ENCODE assay signal across 20 cellular contexts in genomic region chr18:74197705-74198341, GRCh38. TPM values are rescaled to one million over a fixed set of nuclear protein-coding genes. Genes with fewer than 3 reads are reported as not detected.
A peak's percentile ranks its signal among the peaks of the same experiment; 100 is the strongest.
DNase-seq lines count a peak whose midpoint lies in the region; ATAC-seq and TF ChIP-seq lines count a peak whose summit lies in the region.
"Had no signal": no experiment of that assay in that cellular context is flagged by ENCODE, and none has a peak within 500 bp of the region (broad histone marks: within the 10 kb centered on the region; RNA-seq: fewer than 3 reads in every experiment).

No MANE protein-coding gene starts in this region.

- in situ Hi-C loops in T47D (cut with HindIII; ENCODE audit: low pct_unique_long_range_greater_than_20kb, low sequenced_read_pairs), result no loop called here
- in situ Hi-C loops in mammary epithelial cell (cut with MboI; ENCODE audit: low sequenced_read_pairs in 2 of 2), result loop anchor here (10.0 to 25.0 kb wide), 3 partner anchors 147 to 357 kb away; partner anchors contain the start of gene CNDP2 (in 1 of the 2)

- H3K4me3 ChIP-seq in mammary epithelial cell (replicated peaks in 1 of 3; ENCODE audit: insufficient read depth in 1 of 3, low read depth in 2 of 3, low read length in 3 of 3), result no peak overlapping the region
- no peak overlapping the region for H3K4me3 ChIP-seq in lower lobe of right lung
- no peak overlapping the region for H3K4me3 ChIP-seq in upper lobe of right lung
- H3K4me3 ChIP-seq in WERI-Rb-1 (ENCODE audit: low read depth, low read length), result no peak overlapping the region
- H3K4me3 ChIP-seq: PC-9, spleen, tibial nerve had no signal

- POLR2A ChIA-PET in MCF 10A (lab: Yijun Ruan, JAX), result interaction anchor here (0.6 to 1.7 kb wide), 3 partner anchors 144 to 301 kb away, joined by 3 to 5 read pairs (median 4); no protein-coding TSS in a partner anchor

- no peak overlapping the region for H3K4me2 ChIP-seq in mammary epithelial cell (ENCODE audit: insufficient read depth, low read depth, low read length)
- H3K4me2 ChIP-seq: PC-9 had no signal

- no peak overlapping the region for H3K27ac ChIP-seq in mammary epithelial cell (ENCODE audit: insufficient read depth, low read depth, low read length)
- peak overlapping the region; percentile 74 for H3K27ac ChIP-seq in lower lobe of right lung
- peak overlapping the region; percentile 73 for H3K27ac ChIP-seq in upper lobe of right lung
- no peak overlapping the region for H3K27ac ChIP-seq in WERI-Rb-1
- H3K27ac ChIP-seq: PC-9, spleen had no signal

- no peak overlapping the region for H3K4me3 Mint-ChIP-seq in MCF 10A (ENCODE audit: unreplicated experiment)
- H3K4me3 Mint-ChIP-seq: activated CD4-positive, alpha-beta T cell treated with anti-CD3 and anti-CD28 coated beads for 36 hours had no signal

- WGBS in mammary epithelial cell (ENCODE audit: low coverage, missing lambda C conversion rate), result 61% methylated on average over 8 of the region's 11 CpGs

- TF ChIP-seq CTCF in MCF 10A (IDR thresholded peaks at IDR 0.05; ENCODE audit: unreplicated experiment) (no peak), mammary epithelial cell (conservative IDR thresholded peaks at IDR 0.05 in 1 of 2, IDR thresholded peaks at IDR 0.05 in 1 of 2; ENCODE audit: extremely low read depth in 1 of 2, insufficient read depth in 1 of 2, low read depth in 1 of 2, low read length in 2 of 2) (no peak), lower lobe of right lung (IDR thresholded peaks at IDR 0.05) (no peak), upper lobe of right lung (IDR thresholded peaks at IDR 0.05) (no peak), WERI-Rb-1 (IDR thresholded peaks at IDR 0.05; ENCODE audit: low read depth, low read length) (no peak)

- no peak overlapping the region for H3K9ac ChIP-seq in mammary epithelial cell (ENCODE audit: insufficient read depth, low read length)

- H3K27me3 Mint-ChIP-seq in MCF 10A (ENCODE audit: insufficient read depth, unreplicated experiment), result peaks cover 24% of the 10 kb centered on the region

- peak; percentile 38 to 81 for DNase-seq in T47D (ENCODE audit: low read depth in 1 of 2, low spot score in 1 of 2)
- no peak for DNase-seq in MCF 10A (ENCODE audit: unreplicated experiment)
- DNase-seq in mammary epithelial cell, result no peak
- DNase-seq in lower lobe of right lung, result peak; percentile 73
- peak; percentile 73 for DNase-seq in upper lobe of right lung
- DNase-seq in HCEC 1CT, result no peak
- no peak for DNase-seq in WERI-Rb-1
- DNase-seq: activated CD4-positive, alpha-beta T cell treated with anti-CD3 and anti-CD28 coated beads for 36 hours; activated gamma-delta T cell treated with Interleukin-2 at 50 U/mL for 16 hours; aorta; DND-41; hippocampal formation; NCI-H187 treated with DMSO at 0.1 percent for 48 hours; NCI-H510A; PC-9; posterior cingulate gyrus; T-helper 9 cell had no signal

- H3K36me3 ChIP-seq in mammary epithelial cell (ENCODE audit: insufficient read depth, low read length) (no peaks in the 10 kb centered on the region), lower lobe of right lung (no peaks in the 10 kb centered on the region), upper lobe of right lung (no peaks in the 10 kb centered on the region), WERI-Rb-1 (no peaks in the 10 kb centered on the region)
- H3K36me3 ChIP-seq: spleen, tibial nerve had no signal

- CTCF ChIA-PET in MCF 10A (lab: Yijun Ruan, JAX), result interaction anchor here (0.6 to 4.7 kb wide), 31 partner anchors 9 to 1532 kb away, joined by 3 to 89 read pairs (median 4); no protein-coding TSS in a partner anchor
- CTCF ChIA-PET in mammary epithelial cell (lab: Charles Lee; ENCODE audit: low non-redundant PET), result interaction anchor here (0.6 kb wide), 1 partner anchor 355 kb away, joined by 4 read pairs; no protein-coding TSS in a partner anchor

- H3K9me3 ChIP-seq in mammary epithelial cell (replicated peaks; ENCODE audit: insufficient read depth, low read length) (no peaks in the 10 kb centered on the region), lower lobe of right lung (no peaks in the 10 kb centered on the region), upper lobe of right lung (no peaks in the 10 kb centered on the region), WERI-Rb-1 (ENCODE audit: severe bottlenecking) (no peaks in the 10 kb centered on the region)
- H3K9me3 ChIP-seq: spleen, tibial nerve had no signal

- H3K27ac Mint-ChIP-seq in MCF 10A (ENCODE audit: low read depth, unreplicated experiment), result no peak overlapping the region
- H3K27ac Mint-ChIP-seq: activated CD4-positive, alpha-beta T cell treated with anti-CD3 and anti-CD28 coated beads for 36 hours had no signal

- H3K27me3 ChIP-seq in mammary epithelial cell (ENCODE audit: insufficient read depth, low read length) (no peaks in the 10 kb centered on the region), lower lobe of right lung (ENCODE audit: low read depth) (no peaks in the 10 kb centered on the region), upper lobe of right lung (peaks cover 5% of the 10 kb centered on the region), WERI-Rb-1 (ENCODE audit: insufficient read depth, low read depth, severe bottlenecking) (peaks cover 33% of the 10 kb centered on the region)
- H3K27me3 ChIP-seq: tibial nerve had no signal

- H3K79me2 ChIP-seq in mammary epithelial cell (ENCODE audit: insufficient read depth, low read length), result no peaks in the 10 kb centered on the region

- H4K20me1 ChIP-seq in mammary epithelial cell (ENCODE audit: insufficient read depth, low read length), result no peaks in the 10 kb centered on the region

- dilution Hi-C loops in mammary epithelial cell (cut with HindIII; ENCODE audit: low sequenced_read_pairs), result no loop called here

- intact Hi-C loops in MCF 10A (cut with micrococcal nuclease) (loop anchor here (5.0 kb wide), 1 partner anchor 1436 kb away; no protein-coding TSS in a partner anchor), mammary epithelial cell (cut with micrococcal nuclease) (no loop called here), lower lobe of right lung (cut with DNase I) (loop anchor here (5.0 kb wide), 1 partner anchor 144 kb away; no protein-coding TSS in a partner anchor), upper lobe of right lung (cut with DNase I) (loop anchor here (5.0 kb wide), 1 partner anchor 144 kb away; no protein-coding TSS in a partner anchor)

- peak; percentile 88 to 90 for ATAC-seq in lower lobe of right lung
- peak; percentile 88 for ATAC-seq in upper lobe of right lung
- ATAC-seq in HG03521 (IDR thresholded peaks at IDR 0.05; ENCODE audit: unreplicated experiment), result no peak
- ATAC-seq: activated CD4-positive, alpha-beta T cell treated with anti-CD3 and anti-CD28 coated beads for 36 hours had no signal

- H2AFZ ChIP-seq in mammary epithelial cell (ENCODE audit: low read depth, low read length), result peak overlapping the region; percentile 17
- H2AFZ ChIP-seq: PC-9 had no signal

- no TSS peak for BruUV-seq in MCF 10A (replicated peaks; lab: Mats Ljungman, UMichigan)
- no TSS peak for BruUV-seq in mammary epithelial cell (replicated peaks; lab: Mats Ljungman, UMichigan)

- H3K4me1 ChIP-seq in mammary epithelial cell (ENCODE audit: insufficient read depth, low read length), result no peaks in the 10 kb centered on the region
- H3K4me1 ChIP-seq in lower lobe of right lung, result peaks cover 4% of the 10 kb centered on the region
- H3K4me1 ChIP-seq in upper lobe of right lung, result no peaks in the 10 kb centered on the region

- peaks cover 5% of the 10 kb centered on the region for H3K4me1 Mint-ChIP-seq in MCF 10A (ENCODE audit: insufficient read depth, unreplicated experiment)

- H3K9me3 Mint-ChIP-seq in MCF 10A (ENCODE audit: unreplicated experiment), result no peaks in the 10 kb centered on the region

- H3K36me3 Mint-ChIP-seq in MCF 10A (ENCODE audit: insufficient read depth, unreplicated experiment), result no peaks in the 10 kb centered on the region

RNA-seq across cellular contexts. Expression of gene TIMM21, which starts 49.5 kb away (rescaled TPM):
- total RNA-seq in MCF 10A (2022), result 33.4 and 48.3 TPM in 2 replicates
- 10 to 100 TPM; 23.0 to 37.5 TPM for total RNA-seq in mammary epithelial cell
- 57.2 TPM for polyA plus RNA-seq in mammary epithelial cell
- 45.8 TPM for polyA minus RNA-seq in mammary epithelial cell
- 21.6 TPM for total RNA-seq in lower lobe of right lung
- total RNA-seq in upper lobe of right lung, result 20.2 TPM

RNA-seq across cellular contexts. Expression of gene FBXO15, which starts 50.2 kb away (rescaled TPM):
- 0.79 and 0.91 TPM in 2 replicates for total RNA-seq in MCF 10A (2022)
- total RNA-seq in mammary epithelial cell, result under 1 TPM; 0.33 to 0.73 TPM
- 0.36 TPM for polyA plus RNA-seq in mammary epithelial cell
- not detected for polyA minus RNA-seq in mammary epithelial cell
- total RNA-seq in lower lobe of right lung, result 4.2 TPM
- total RNA-seq in upper lobe of right lung, result 0.81 TPM

Comparison
In these comparisons a context has a peak if more than half of its experiments do, and no peak if none do; other contexts are left out.
1. DNase-seq: peak in T47D (2 of 2), lower lobe of right lung (single experiment) and upper lobe of right lung (single experiment); none in MCF 10A (single experiment), mammary epithelial cell (single experiment), HCEC 1CT (single experiment) and WERI-Rb-1 (single experiment).
2. H3K27ac ChIP-seq: peak in lower lobe of right lung (single experiment) and upper lobe of right lung (single experiment); none in mammary epithelial cell (single experiment) and WERI-Rb-1 (single experiment).